13 cellular contexts compared by ENCODE assay signal in genomic region chr2:36707050-36707449, GRCh38. TPM values are rescaled to one million over a fixed set of nuclear protein-coding genes. Genes with fewer than 3 reads are reported as not detected.
DNase-seq lines count a peak whose midpoint lies in the region; ATAC-seq and TF ChIP-seq lines count a peak whose summit lies in the region.
"Had no signal": no experiment of that assay in that cellular context is flagged by ENCODE, and none has a peak within 500 bp of the region (broad histone marks: within the 10 kb centered on the region; RNA-seq: fewer than 3 reads in every experiment).

No MANE protein-coding gene starts in this region.

- H3K4me3 ChIP-seq in AG10803 (ENCODE audit: low read length) (no peak overlapping the region), lower leg skin (ENCODE audit: low read depth, poor library complexity, severe bottlenecking) (no peak overlapping the region)
- H3K4me3 ChIP-seq: colonic mucosa had no signal

- WGBS in lower leg skin, 2 donors: 28 to 46% methylated on average over 5 of the region's 5 CpGs

- H3K4me1 Mint-ChIP-seq in effector memory CD8-positive, alpha-beta T cell (ENCODE audit: low read depth in 2 of 2): no peaks in the 10 kb centered on the region

- no peak for TF ChIP-seq POLR2A in lower leg skin (IDR thresholded peaks at IDR 0.05)

- no peak overlapping the region for H3K4me3 Mint-ChIP-seq in effector memory CD8-positive, alpha-beta T cell
- H3K4me3 Mint-ChIP-seq: natural killer cell treated with Interleukin-12 subunit alpha and Interleukin-12 subunit beta and Interleukin-15 and Interleukin-18, amount 100 ng/mL, for 72 hours; stimulated activated naive B cell treated with anti-CD40 and anti-IgM and Interleukin-4, amounts not matched to agents 10 μg/mL and 1 μg/mL and 100 μg/mL, for 72 hours had no signal

- ATAC-seq in HG03520 (IDR thresholded peaks at IDR 0.05; ENCODE audit: unreplicated experiment): no peak
- ATAC-seq in effector memory CD8-positive, alpha-beta T cell (replicated peaks): no peak
- ATAC-seq: natural killer cell treated with Interleukin-12 subunit alpha and Interleukin-12 subunit beta and Interleukin-15 and Interleukin-18, amount 100 ng/mL, for 72 hours; stimulated activated naive B cell treated with anti-CD40 and anti-IgM and Interleukin-4, amounts not matched to agents 10 μg/mL and 1 μg/mL and 100 μg/mL, for 72 hours had no signal

- H3K9me3 Mint-ChIP-seq in effector memory CD8-positive, alpha-beta T cell: peaks cover 5 to 9% of the 10 kb centered on the region in 2 donors

- H3K27ac Mint-ChIP-seq in effector memory CD8-positive, alpha-beta T cell: no peak overlapping the region
- H3K27ac Mint-ChIP-seq: natural killer cell treated with Interleukin-12 subunit alpha and Interleukin-12 subunit beta and Interleukin-15 and Interleukin-18, amount 100 ng/mL, for 72 hours; stimulated activated naive B cell treated with anti-CD40 and anti-IgM and Interleukin-4, amounts not matched to agents 10 μg/mL and 1 μg/mL and 100 μg/mL, for 72 hours had no signal

- no peaks in the 10 kb centered on the region for H3K36me3 Mint-ChIP-seq in effector memory CD8-positive, alpha-beta T cell (ENCODE audit: insufficient read depth)
- H3K36me3 Mint-ChIP-seq: stimulated activated naive B cell treated with anti-CD40 and anti-IgM and Interleukin-4, amounts not matched to agents 10 μg/mL and 1 μg/mL and 100 μg/mL, for 72 hours had no signal

- DNase-seq in AG10803 (ENCODE audit: low read depth) (peak; percentile 77), OCI-M1 (lab: John Stamatoyannopoulos, UW) (peak; percentile 51), dermis blood vessel endothelial cell (peak; percentile 53), lower leg skin (ENCODE audit: low spot score in 2 of 2) (peak; percentile 54 to 83), DMS79 treated with DMSO at 0.1 percent for 48 hours (lab: John Stamatoyannopoulos, UW) (no peak), AML-193 (lab: John Stamatoyannopoulos, UW) (no peak)
- DNase-seq in effector memory CD8-positive, alpha-beta T cell: no peak
- DNase-seq: colonic mucosa; GOT3; Kasumi-1; stimulated activated naive B cell treated with anti-CD40 and anti-IgM and Interleukin-4, amounts not matched to agents 10 μg/mL and 1 μg/mL and 100 μg/mL, for 72 hours had no signal

- TF ChIP-seq CTCF in AG10803 (conservative IDR thresholded peaks at IDR 0.05; ENCODE audit: low read length): no peak
- no peak for TF ChIP-seq CTCF in lower leg skin (IDR thresholded peaks at IDR 0.05)

- H3K27me3 Mint-ChIP-seq in effector memory CD8-positive, alpha-beta T cell: peaks cover 45 to 67% of the 10 kb centered on the region in 2 donors

- intact Hi-C loops in lower leg skin (cut with DNase I; ENCODE audit: low total_unique reads): loop anchor here (2.0 kb wide), 1 partner anchor 26 kb away; no protein-coding TSS in a partner anchor

RNA-seq across cellular contexts. Expression of gene VIT, which starts 10.5 kb away (rescaled TPM):
- 0.65 TPM in 1 of 2 replicates, not detected in the other for total RNA-seq in dermis blood vessel endothelial cell
- 10 to 100 TPM; 10.0 to 23.7 (median 13.8) TPM for total RNA-seq in lower leg skin
- total RNA-seq: natural killer cell treated with Interleukin-12 subunit alpha and Interleukin-12 subunit beta and Interleukin-15 and Interleukin-18, amount 100 ng/mL, for 72 hours had no signal

Comparison
In these comparisons a context has a peak if more than half of its experiments do, and no peak if none do; other contexts are left out.
1. DNase-seq: peak in AG10803 (single experiment), OCI-M1 (single experiment), dermis blood vessel endothelial cell (single experiment) and lower leg skin (2 of 2); none in DMS79 treated with DMSO at 0.1 percent for 48 hours (single experiment), AML-193 (0 of 2) and effector memory CD8-positive, alpha-beta T cell (0 of 3).